Comparison of ENCODE assay signal across 22 cellular contexts in genomic region chr2:45312275-45312674, GRCh38.
"Had no signal": no experiment of that assay in that cellular context is flagged by ENCODE, and none has a peak within 500 bp of the region (broad histone marks: within the 10 kb centered on the region; RNA-seq: fewer than 3 reads in every experiment).

No MANE protein-coding gene starts in this region.

- H3K9me3 ChIP-seq: heart left ventricle, left lung, neutrophil, ovary, psoas muscle had no signal

- H3K27ac ChIP-seq: gastroesophageal sphincter, heart left ventricle, left lung, neutrophil, ovary, psoas muscle, skin epidermis, tibial nerve had no signal

- H3K9me3 Mint-ChIP-seq: activated naive CD8-positive, alpha-beta T cell treated with anti-CD3 and anti-CD28 coated beads, Interleukin-2, amount 10 ng/mL, durations not matched to agents 7 days and 5 days; activated T-cell treated with anti-CD3 and anti-CD28 coated beads, Interleukin-2, amount 50 U/mL, for 4 hours; mesothelial cell of epicardium; natural killer cell treated with Interleukin-12 subunit alpha and Interleukin-12 subunit beta and Interleukin-15 and Interleukin-18, amount 100 ng/mL, for 72 hours; stimulated activated naive CD8-positive, alpha-beta T cell treated with anti-CD3 and anti-CD28 coated beads, Interleukin-15, Interleukin-2, amounts not matched to agents 100 ng/mL and 50 ng/mL, for 24 hours had no signal

- DNase-seq: activated CD8-positive, alpha-beta memory T cell treated with anti-CD3 and anti-CD28 coated beads, Interleukin-2, amount 50 U/mL, for 48 hours; activated naive CD4-positive, alpha-beta T cell treated with Interleukin-2 at 50 U/mL for 16 hours; activated naive CD8-positive, alpha-beta T cell treated with anti-CD3 and anti-CD28 coated beads, Interleukin-2, amount 10 ng/mL, durations not matched to agents 7 days and 5 days; activated T-cell treated with anti-CD3 and anti-CD28 coated beads, Interleukin-2, amount 50 U/mL, for 4 hours; cerebellar nuclear complex; cortex of kidney; endodermal cell; heart left ventricle; left lung; ovary; psoas muscle; right cardiac atrium; stimulated activated CD4-positive, alpha-beta T cell treated with anti-CD3 and anti-CD28 coated beads, Interleukin-1b, Interleukin-23, amount 100 ng/mL, for 48 hours; substantia nigra; T-helper 1 cell had no signal

- H3K27ac Mint-ChIP-seq: activated naive CD8-positive, alpha-beta T cell treated with anti-CD3 and anti-CD28 coated beads, Interleukin-2, amount 10 ng/mL, durations not matched to agents 7 days and 5 days; endodermal cell; mesothelial cell of epicardium; natural killer cell treated with Interleukin-12 subunit alpha and Interleukin-12 subunit beta and Interleukin-15 and Interleukin-18, amount 100 ng/mL, for 72 hours; stimulated activated naive CD8-positive, alpha-beta T cell treated with anti-CD3 and anti-CD28 coated beads, Interleukin-15, Interleukin-2, amounts not matched to agents 100 ng/mL and 50 ng/mL, for 24 hours had no signal

- H3K4me1 ChIP-seq: gastroesophageal sphincter, heart left ventricle, left lung, psoas muscle, tibial nerve had no signal

- H3K36me3 ChIP-seq: gastroesophageal sphincter, heart left ventricle, left lung, neutrophil, ovary, tibial nerve had no signal

- H3K27me3 Mint-ChIP-seq: activated naive CD8-positive, alpha-beta T cell treated with anti-CD3 and anti-CD28 coated beads, Interleukin-2, amount 10 ng/mL, durations not matched to agents 7 days and 5 days; stimulated activated naive CD8-positive, alpha-beta T cell treated with anti-CD3 and anti-CD28 coated beads, Interleukin-15, Interleukin-2, amounts not matched to agents 100 ng/mL and 50 ng/mL, for 24 hours had no signal

- H3K36me3 Mint-ChIP-seq: activated naive CD8-positive, alpha-beta T cell treated with anti-CD3 and anti-CD28 coated beads, Interleukin-2, amount 10 ng/mL, durations not matched to agents 7 days and 5 days; mesothelial cell of epicardium; natural killer cell treated with Interleukin-12 subunit alpha and Interleukin-12 subunit beta and Interleukin-15 and Interleukin-18, amount 100 ng/mL, for 72 hours had no signal

- H3K4me3 Mint-ChIP-seq: activated naive CD8-positive, alpha-beta T cell treated with anti-CD3 and anti-CD28 coated beads, Interleukin-2, amount 10 ng/mL, durations not matched to agents 7 days and 5 days; activated T-cell treated with anti-CD3 and anti-CD28 coated beads, Interleukin-2, amount 50 U/mL, for 4 hours; endodermal cell; mesothelial cell of epicardium; natural killer cell treated with Interleukin-12 subunit alpha and Interleukin-12 subunit beta and Interleukin-15 and Interleukin-18, amount 100 ng/mL, for 72 hours; stimulated activated naive CD8-positive, alpha-beta T cell treated with anti-CD3 and anti-CD28 coated beads, Interleukin-15, Interleukin-2, amounts not matched to agents 100 ng/mL and 50 ng/mL, for 24 hours had no signal

- H3K27me3 ChIP-seq: left lung, neutrophil, ovary, tibial nerve had no signal

- H3K4me1 Mint-ChIP-seq: activated naive CD8-positive, alpha-beta T cell treated with anti-CD3 and anti-CD28 coated beads, Interleukin-2, amount 10 ng/mL, durations not matched to agents 7 days and 5 days; endodermal cell; mesothelial cell of epicardium had no signal

- H3K4me3 ChIP-seq: gastroesophageal sphincter, heart left ventricle, left lung, ovary, psoas muscle, skin epidermis, tibial nerve had no signal

- ATAC-seq: activated T-cell treated with anti-CD3 and anti-CD28 coated beads, Interleukin-2, amount 50 U/mL, for 4 hours; gastroesophageal sphincter; heart left ventricle; left lung; natural killer cell treated with Interleukin-12 subunit alpha and Interleukin-12 subunit beta and Interleukin-15 and Interleukin-18, amount 100 ng/mL, for 72 hours; psoas muscle; right cardiac atrium had no signal
